ENCODE assay signal across 22 cellular contexts in the genomic region with DNA sequence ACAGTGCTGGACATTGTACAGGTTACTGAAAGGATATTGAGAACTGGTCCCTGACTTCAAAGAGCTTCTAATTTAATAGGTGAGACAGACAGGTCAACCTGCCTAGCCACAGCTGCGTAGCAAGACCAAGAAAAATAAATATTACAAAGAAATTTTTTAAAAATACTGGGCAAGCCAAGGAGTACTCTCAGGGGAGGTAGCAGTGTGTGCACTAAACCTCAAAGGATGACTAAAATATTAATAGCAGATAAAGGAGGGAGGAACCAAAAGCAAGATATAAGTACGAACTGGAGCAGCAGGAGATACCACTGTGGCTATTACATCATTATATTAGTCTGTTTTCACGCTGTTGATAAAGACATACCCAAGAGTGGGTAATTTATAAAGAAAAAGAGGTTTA. TPM values are rescaled to one million over a fixed set of nuclear protein-coding genes. Genes with fewer than 3 reads are reported as not detected.
"Had no signal": no experiment of that assay in that cellular context is flagged by ENCODE, and none has a peak within 500 bp of the region (broad histone marks: within the 10 kb centered on the region; RNA-seq: fewer than 3 reads in every experiment).

No MANE protein-coding gene starts in this region.

- H3K4me1 ChIP-seq: tibial artery, upper lobe of right lung had no signal

- H3K36me3 Mint-ChIP-seq: naive B cell; stimulated activated effector memory CD8-positive, alpha-beta T cell treated with anti-CD3 and anti-CD28 coated beads, Interleukin-12 subunit alpha, Interleukin-12 subunit beta, amount 100 ng/mL, for 72 hours had no signal

- H3K27me3 Mint-ChIP-seq: stimulated activated naive CD8-positive, alpha-beta T cell treated with anti-CD3 and anti-CD28 coated beads, Interleukin-15, Interleukin-2, amounts not matched to agents 100 ng/mL and 50 ng/mL, for 24 hours had no signal

- H3K4me2 ChIP-seq: smooth muscle cell had no signal

- DNase-seq: cortex of kidney; dorsolateral prefrontal cortex; effector CD8-positive, alpha-beta T cell; heart right ventricle; hypothalamus; kidney glomerular epithelial cell; mesendoderm; naive B cell; ovary; stimulated activated CD4-positive, alpha-beta T cell treated with anti-CD3 and anti-CD28 coated beads, Interleukin-2, amount 100 ng/mL, for 48 hours; tibial artery; upper lobe of right lung had no signal

- H3K9me3 ChIP-seq: heart right ventricle, neutrophil, ovary, right atrium auricular region, tibial artery, upper lobe of right lung had no signal

- H3K27ac Mint-ChIP-seq: naive B cell; nephron; stimulated activated effector memory CD8-positive, alpha-beta T cell treated with anti-CD3 and anti-CD28 coated beads, Interleukin-12 subunit alpha, Interleukin-12 subunit beta, amount 100 ng/mL, for 72 hours; stimulated activated naive CD8-positive, alpha-beta T cell treated with anti-CD3 and anti-CD28 coated beads, Interleukin-15, Interleukin-2, amounts not matched to agents 100 ng/mL and 50 ng/mL, for 24 hours had no signal

- H3K27ac ChIP-seq: dorsolateral prefrontal cortex, heart right ventricle, neutrophil, ovary, right atrium auricular region, tibial artery, upper lobe of right lung had no signal

- FAIRE-seq: frontal cortex, islet of Langerhans had no signal

- ATAC-seq: heart right ventricle; stimulated activated effector memory CD8-positive, alpha-beta T cell treated with anti-CD3 and anti-CD28 coated beads, Interleukin-12 subunit alpha, Interleukin-12 subunit beta, amount 100 ng/mL, for 72 hours; upper lobe of right lung had no signal

- H3K4me3 Mint-ChIP-seq: naive B cell; nephron; stimulated activated effector memory CD8-positive, alpha-beta T cell treated with anti-CD3 and anti-CD28 coated beads, Interleukin-12 subunit alpha, Interleukin-12 subunit beta, amount 100 ng/mL, for 72 hours; stimulated activated naive CD8-positive, alpha-beta T cell treated with anti-CD3 and anti-CD28 coated beads, Interleukin-15, Interleukin-2, amounts not matched to agents 100 ng/mL and 50 ng/mL, for 24 hours had no signal

- H3K4me3 ChIP-seq: dorsolateral prefrontal cortex, heart right ventricle, ovary, right atrium auricular region, smooth muscle cell, tibial artery, upper lobe of right lung had no signal

- H3K27me3 ChIP-seq: dorsolateral prefrontal cortex, heart right ventricle, ovary, right atrium auricular region, tibial artery, upper lobe of right lung had no signal

- H3K36me3 ChIP-seq: heart right ventricle, neutrophil, ovary, right atrium auricular region, tibial artery, upper lobe of right lung had no signal

- H3K4me1 Mint-ChIP-seq: naive B cell; nephron; stimulated activated effector memory CD8-positive, alpha-beta T cell treated with anti-CD3 and anti-CD28 coated beads, Interleukin-12 subunit alpha, Interleukin-12 subunit beta, amount 100 ng/mL, for 72 hours had no signal

- H3K9me3 Mint-ChIP-seq: nephron; stimulated activated effector memory CD8-positive, alpha-beta T cell treated with anti-CD3 and anti-CD28 coated beads, Interleukin-12 subunit alpha, Interleukin-12 subunit beta, amount 100 ng/mL, for 72 hours; stimulated activated naive CD8-positive, alpha-beta T cell treated with anti-CD3 and anti-CD28 coated beads, Interleukin-15, Interleukin-2, amounts not matched to agents 100 ng/mL and 50 ng/mL, for 24 hours had no signal

RNA-seq across cellular contexts. Expression of gene SCG2, which starts 14.9 kb away (rescaled TPM):
- total RNA-seq: liver, lung microvascular endothelial cell had no signal
- polyA plus RNA-seq: liver had no signal
